In the genomic region with DNA sequence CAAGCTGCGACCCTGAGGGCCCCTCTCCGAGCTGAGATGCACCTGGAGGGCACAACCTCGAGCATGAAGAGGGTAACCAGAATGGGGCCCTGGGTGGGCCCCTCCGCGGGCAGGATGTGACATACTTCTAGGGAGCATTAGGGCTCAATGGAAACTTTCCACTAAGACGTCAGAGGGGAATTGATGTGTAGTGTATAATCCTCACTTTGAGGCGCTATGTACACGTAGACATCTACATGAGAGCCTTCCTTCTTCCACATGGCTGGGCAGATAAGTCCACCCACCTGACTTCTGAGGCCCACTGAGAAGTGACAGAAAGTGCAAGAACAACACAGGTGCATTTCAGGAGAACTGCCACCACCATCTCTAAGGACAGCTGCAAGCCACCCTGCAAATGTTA, we compare ENCODE assay signal across 12 cellular contexts.
DNase-seq lines count a peak whose midpoint lies in the region; ATAC-seq and TF ChIP-seq lines count a peak whose summit lies in the region.
"Had no signal": no experiment of that assay in that cellular context is flagged by ENCODE, and none has a peak within 500 bp of the region (broad histone marks: within the 10 kb centered on the region; RNA-seq: fewer than 3 reads in every experiment).

No MANE protein-coding gene starts in this region.

- intact Hi-C loops in thyroid gland (cut with DNase I) (no loop called here), Calu3 (cut with micrococcal nuclease; ENCODE audit: unreplicated experiment) (loop anchor here (5.0 to 10.0 kb wide), 4 partner anchors 62 to 552 kb away; a partner anchor contains a TSS)

- H3K9me3 ChIP-seq in KOPT-K1 (ENCODE audit: insufficient read depth, low read length, poor library complexity, severe bottlenecking) (no peaks in the 10 kb centered on the region), thyroid gland (no peaks in the 10 kb centered on the region)
- H3K9me3 ChIP-seq: A549, heart left ventricle had no signal

- peaks cover 24% of the 10 kb centered on the region for H3K36me3 Mint-ChIP-seq in activated T-cell treated with anti-CD3 and anti-CD28 coated beads, Interleukin-2, amount 50 U/mL, for 24 hours (ENCODE audit: low read depth)
- peaks cover 4% of the 10 kb centered on the region for H3K36me3 Mint-ChIP-seq in activated T-cell treated with anti-CD3 and anti-CD28 coated beads, Interleukin-2, amount 50 U/mL, for 4 hours (ENCODE audit: insufficient read depth)
- peaks cover 14% of the 10 kb centered on the region for H3K36me3 Mint-ChIP-seq in Calu3 (ENCODE audit: insufficient read depth, unreplicated experiment)
- H3K36me3 Mint-ChIP-seq: natural killer cell had no signal

- 33 to 52% methylated on average over 8 of the region's 8 CpGs for WGBS in thyroid gland, 2 donors

- H3K27me3 ChIP-seq in thyroid gland: no peaks in the 10 kb centered on the region
- H3K27me3 ChIP-seq: heart left ventricle had no signal

- BruUV-seq in Calu3 (replicated peaks; lab: Mats Ljungman, UMichigan): no TSS peak

- no peak overlapping the region for H3K4me3 ChIP-seq in thyroid gland (replicated peaks in 1 of 3)
- H3K4me3 ChIP-seq: A549, heart left ventricle had no signal

- H3K4me3 Mint-ChIP-seq in activated T-cell treated with anti-CD3 and anti-CD28 coated beads, Interleukin-2, amount 50 U/mL, for 24 hours: no peak overlapping the region
- no peak overlapping the region for H3K4me3 Mint-ChIP-seq in activated T-cell treated with anti-CD3 and anti-CD28 coated beads, Interleukin-2, amount 50 U/mL, for 4 hours
- H3K4me3 Mint-ChIP-seq in Calu3 (ENCODE audit: low read depth, unreplicated experiment): no peak overlapping the region
- H3K4me3 Mint-ChIP-seq: natural killer cell had no signal

- CTCF ChIA-PET in Calu3 (lab: Charles Lee): no interaction called here

- H3K27me3 Mint-ChIP-seq in activated T-cell treated with anti-CD3 and anti-CD28 coated beads, Interleukin-2, amount 50 U/mL, for 24 hours: no peaks in the 10 kb centered on the region
- no peaks in the 10 kb centered on the region for H3K27me3 Mint-ChIP-seq in activated T-cell treated with anti-CD3 and anti-CD28 coated beads, Interleukin-2, amount 50 U/mL, for 4 hours (ENCODE audit: low read depth)
- H3K27me3 Mint-ChIP-seq in Calu3 (ENCODE audit: unreplicated experiment): no peaks in the 10 kb centered on the region

- peak in 1 of 2 donors; percentile 54 for TF ChIP-seq POLR2A in thyroid gland (IDR thresholded peaks at IDR 0.05)

- H3K4me1 Mint-ChIP-seq in activated T-cell treated with anti-CD3 and anti-CD28 coated beads, Interleukin-2, amount 50 U/mL, for 24 hours (ENCODE audit: low read depth): peaks cover 46% of the 10 kb centered on the region
- peaks cover 36% of the 10 kb centered on the region for H3K4me1 Mint-ChIP-seq in activated T-cell treated with anti-CD3 and anti-CD28 coated beads, Interleukin-2, amount 50 U/mL, for 4 hours (ENCODE audit: low read depth)
- H3K4me1 Mint-ChIP-seq in Calu3 (ENCODE audit: low read depth, unreplicated experiment): peaks cover 60% of the 10 kb centered on the region

- peaks cover 64 to 76% of the 10 kb centered on the region in 2 donors for H3K4me1 ChIP-seq in thyroid gland

- TF ChIP-seq CTCF in thyroid gland (IDR thresholded peaks at IDR 0.05) (no peak), Calu3 (IDR thresholded peaks at IDR 0.05; ENCODE audit: unreplicated experiment) (no peak)

- DNase-seq in activated T-cell treated with anti-CD3 and anti-CD28 coated beads, Interleukin-2, amount 50 U/mL, for 24 hours: no peak
- DNase-seq in activated T-cell treated with anti-CD3 and anti-CD28 coated beads, Interleukin-2, amount 50 U/mL, for 4 hours: no peak
- DNase-seq in thyroid gland: peak; percentile 45 to 49
- no peak for DNase-seq in MV-4-11 (lab: John Stamatoyannopoulos, UW)
- DNase-seq in Calu3: no peak
- no peak for DNase-seq in activated CD8-positive, alpha-beta memory T cell treated with anti-CD3 and anti-CD28 coated beads for 24 hours
- DNase-seq: heart left ventricle, KG1, natural killer cell had no signal

- no peak for ATAC-seq in activated T-cell treated with anti-CD3 and anti-CD28 coated beads, Interleukin-2, amount 50 U/mL, for 4 hours
- ATAC-seq in HG02840 (IDR thresholded peaks at IDR 0.05; ENCODE audit: low FRiP score, unreplicated experiment): peak; percentile 69
- ATAC-seq: A549, heart left ventricle, natural killer cell had no signal

- peak overlapping the region; percentile 49 for H3K27ac Mint-ChIP-seq in activated T-cell treated with anti-CD3 and anti-CD28 coated beads, Interleukin-2, amount 50 U/mL, for 24 hours
- H3K27ac Mint-ChIP-seq in Calu3 (ENCODE audit: unreplicated experiment): no peak overlapping the region

- H3K27ac ChIP-seq in KOPT-K1 (ENCODE audit: low read depth, low read length, poor library complexity, severe bottlenecking) (peak overlapping the region; percentile 29), thyroid gland (peak overlapping the region; percentile 86 to 97 (median 91))
- H3K27ac ChIP-seq: A549, heart left ventricle had no signal

- H3K36me3 ChIP-seq in KOPT-K1 (ENCODE audit: insufficient read depth, low read length): no peaks in the 10 kb centered on the region; the same call in 1 of the 2 replicates
- H3K36me3 ChIP-seq in thyroid gland: no peaks in the 10 kb centered on the region

- H3K9me3 Mint-ChIP-seq in activated T-cell treated with anti-CD3 and anti-CD28 coated beads, Interleukin-2, amount 50 U/mL, for 24 hours: no peaks in the 10 kb centered on the region
- no peaks in the 10 kb centered on the region for H3K9me3 Mint-ChIP-seq in activated T-cell treated with anti-CD3 and anti-CD28 coated beads, Interleukin-2, amount 50 U/mL, for 4 hours
- no peaks in the 10 kb centered on the region for H3K9me3 Mint-ChIP-seq in Calu3 (ENCODE audit: low read depth, unreplicated experiment)
- H3K9me3 Mint-ChIP-seq: natural killer cell had no signal

Comparison
In these comparisons a context has a peak if more than half of its experiments do, and no peak if none do; other contexts are left out.
1. DNase-seq: peak in thyroid gland (2 of 2); none in activated T-cell treated with anti-CD3 and anti-CD28 coated beads, Interleukin-2, amount 50 U/mL, for 24 hours (single experiment), activated T-cell treated with anti-CD3 and anti-CD28 coated beads, Interleukin-2, amount 50 U/mL, for 4 hours (single experiment), MV-4-11 (single experiment), Calu3 (single experiment) and activated CD8-positive, alpha-beta memory T cell treated with anti-CD3 and anti-CD28 coated beads for 24 hours (single experiment).